Comparison of ENCODE assay signal across 1 cellular context in genomic region chr20:62405108-62405980, GRCh38.
TF ChIP-seq lines count a peak whose summit lies in the region.

No MANE protein-coding gene starts in this region.

TF ChIP-seq in HCT116, 20 proteins besides CTCF, POLR2A, EP300 and RAD21:
- TF ChIP-seq CBX3 (IDR thresholded peaks at IDR 0.05; ENCODE audit: low read depth) (no peak), TCF7L2 (IDR thresholded peaks at IDR 0.05; ENCODE audit: borderline replicate concordance, extremely low read depth, insufficient read depth, insufficient read length) (no peak), CEBPB (IDR thresholded peaks at IDR 0.05; ENCODE audit: low read depth) (no peak), FOSL1 (IDR thresholded peaks at IDR 0.05; ENCODE audit: low read depth) (no peak), ATF3 (IDR thresholded peaks at IDR 0.05) (no peak), JUND (IDR thresholded peaks at IDR 0.05) (no peak)
